In genomic region chr5:161676109-161676508, GRCh38 we compare ENCODE assay signal across 9 cellular contexts. TPM values are rescaled to one million over a fixed set of nuclear protein-coding genes. Genes with fewer than 3 reads are reported as not detected.
DNase-seq lines count a peak whose midpoint lies in the region; ATAC-seq and TF ChIP-seq lines count a peak whose summit lies in the region.
"Had no signal": no experiment of that assay in that cellular context is flagged by ENCODE, and none has a peak within 500 bp of the region (broad histone marks: within the 10 kb centered on the region; RNA-seq: fewer than 3 reads in every experiment).

No MANE protein-coding gene starts in this region.

- H3K27ac ChIP-seq in OCI-LY7 (ENCODE audit: low read depth, low read length, poor library complexity, severe bottlenecking) (no peak overlapping the region), left lung (no peak overlapping the region)
- H3K27ac ChIP-seq: foreskin keratinocyte had no signal

- TF ChIP-seq CTCF in OCI-LY7 (conservative IDR thresholded peaks at IDR 0.05; ENCODE audit: low read length) (peak; percentile 70), left lung (IDR thresholded peaks at IDR 0.05) (peak in 1 of 2 donors; percentile 14)

- no peak overlapping the region for H3K4me2 ChIP-seq in OCI-LY7 (ENCODE audit: low read length)

- H3K9me3 Mint-ChIP-seq in immature natural killer cell: peaks cover 3 to 17% (median 7%) of the 10 kb centered on the region in 6 donors

- H4K20me1 ChIP-seq in OCI-LY7 (ENCODE audit: insufficient read depth, low read length): no peaks in the 10 kb centered on the region

- H3K9me3 ChIP-seq in OCI-LY7 (ENCODE audit: low read length) (no peaks in the 10 kb centered on the region), left lung (no peaks in the 10 kb centered on the region)

- no peaks in the 10 kb centered on the region for H3K79me2 ChIP-seq in OCI-LY7 (ENCODE audit: insufficient read depth, low read depth, low read length)

- H3K36me3 ChIP-seq in OCI-LY7 (ENCODE audit: insufficient read depth, low read length) (no peaks in the 10 kb centered on the region), left lung (no peaks in the 10 kb centered on the region)

- POLR2A ChIA-PET in OCI-LY7 (lab: Charles Lee): no interaction called here

- no peak overlapping the region for H3K4me3 ChIP-seq in OCI-LY7 (ENCODE audit: low read depth, low read length, poor library complexity, severe bottlenecking)
- H3K4me3 ChIP-seq in left lung: no peak overlapping the region

- H3K4me1 Mint-ChIP-seq in immature natural killer cell: no peaks in the 10 kb centered on the region

- H3K9me2 ChIP-seq in OCI-LY7 (ENCODE audit: insufficient read depth, low read length): no peaks in the 10 kb centered on the region

- CTCF ChIA-PET in OCI-LY7 (lab: Charles Lee; ENCODE audit: unreplicated experiment): no interaction called here

- peak; percentile 22 for DNase-seq in OCI-LY7 (ENCODE audit: low spot score)
- no peak for DNase-seq in left lung
- DNase-seq in immature natural killer cell: no peak
- no peak for DNase-seq in nucleus accumbens (lab: John Stamatoyannopoulos, UW)
- DNase-seq in sciatic nerve (ENCODE audit: low spot score): no peak

- no peaks in the 10 kb centered on the region for H3K4me1 ChIP-seq in OCI-LY7 (ENCODE audit: insufficient read depth, low read length, poor library complexity, severe bottlenecking)
- no peaks in the 10 kb centered on the region for H3K4me1 ChIP-seq in left lung
- H3K4me1 ChIP-seq: foreskin keratinocyte had no signal

- no TSS peak for BruUV-seq in OCI-LY7 (replicated peaks; lab: Mats Ljungman, UMichigan)

- intact Hi-C loops in OCI-LY7 (cut with micrococcal nuclease; ENCODE audit: unreplicated experiment): loop anchor here (10.0 kb wide), 1 partner anchor 131 kb away; the partner anchor contains the start of gene GABRB2
- intact Hi-C loops in left lung (cut with DNase I): no loop called here
- intact Hi-C loops in sciatic nerve (cut with DNase I): no loop called here

- ATAC-seq in GM18907 (IDR thresholded peaks at IDR 0.05; ENCODE audit: unreplicated experiment) (peak; percentile 79), HG02885 (IDR thresholded peaks at IDR 0.05; ENCODE audit: poor library complexity, unreplicated experiment) (peak; percentile 96), left lung (peak; percentile 63), sciatic nerve (no peak), esophagus mucosa (no peak)
- ATAC-seq: foreskin keratinocyte had no signal

- no peak overlapping the region for H2AFZ ChIP-seq in OCI-LY7 (ENCODE audit: low read length)

- no peak overlapping the region for H3K27ac Mint-ChIP-seq in immature natural killer cell

- no peaks in the 10 kb centered on the region for H3K27me3 ChIP-seq in left lung
- H3K27me3 ChIP-seq: foreskin keratinocyte had no signal

- H3K27me3 Mint-ChIP-seq in immature natural killer cell (ENCODE audit: low read depth in 3 of 3): peaks cover 0 to 1% (median 0%) of the 10 kb centered on the region in 3 donors

- no peaks in the 10 kb centered on the region for H3K36me3 Mint-ChIP-seq in immature natural killer cell

- no peak overlapping the region for H3K4me3 Mint-ChIP-seq in immature natural killer cell

RNA-seq across cellular contexts. Expression of gene GABRA6, which starts 9.4 kb away (rescaled TPM):
- total RNA-seq in OCI-LY7 (2014; rRNA removed; shearing (Covaris generic)): not detected in 2 replicates
- total RNA-seq in OCI-LY7 (2022): not detected in 2 replicates
- total RNA-seq in left lung: not detected
- not detected for polyA plus RNA-seq in immature natural killer cell
- not detected for total RNA-seq in sciatic nerve
- total RNA-seq in esophagus mucosa: not detected
- total RNA-seq: foreskin keratinocyte had no signal
- polyA plus RNA-seq: foreskin keratinocyte had no signal

Comparison
In these comparisons a context has a peak if more than half of its experiments do, and no peak if none do; other contexts are left out.
1. ATAC-seq: peak in GM18907 (single experiment), HG02885 (single experiment) and left lung (single experiment); none in sciatic nerve (single experiment) and esophagus mucosa (single experiment).